ENCODE assay signal across 1 cellular context in the genomic region with DNA sequence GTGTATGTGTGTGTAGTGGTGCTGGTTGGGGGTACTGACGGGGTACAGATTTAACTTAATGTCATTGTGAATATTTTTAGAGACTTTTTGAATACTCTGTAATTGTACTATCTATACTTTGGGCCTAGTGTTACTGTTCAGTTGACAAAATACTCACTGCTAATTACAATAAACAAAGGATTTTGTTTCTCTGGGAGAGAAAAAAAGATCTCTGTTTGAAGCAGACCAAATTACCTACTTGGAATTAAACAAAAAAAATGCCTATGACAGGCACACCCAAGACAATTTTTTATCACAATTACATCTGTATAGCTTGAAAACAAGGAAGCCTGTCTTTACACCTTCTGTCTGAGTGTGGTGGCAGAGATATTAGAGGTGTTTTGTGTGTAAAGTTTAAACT.
TF ChIP-seq lines count a peak whose summit lies in the region.

No MANE protein-coding gene starts in this region.

TF ChIP-seq in GM23338, 12 proteins besides CTCF, POLR2A, EP300 and RAD21 (continued from another document):
- TF ChIP-seq, protein P1, sequence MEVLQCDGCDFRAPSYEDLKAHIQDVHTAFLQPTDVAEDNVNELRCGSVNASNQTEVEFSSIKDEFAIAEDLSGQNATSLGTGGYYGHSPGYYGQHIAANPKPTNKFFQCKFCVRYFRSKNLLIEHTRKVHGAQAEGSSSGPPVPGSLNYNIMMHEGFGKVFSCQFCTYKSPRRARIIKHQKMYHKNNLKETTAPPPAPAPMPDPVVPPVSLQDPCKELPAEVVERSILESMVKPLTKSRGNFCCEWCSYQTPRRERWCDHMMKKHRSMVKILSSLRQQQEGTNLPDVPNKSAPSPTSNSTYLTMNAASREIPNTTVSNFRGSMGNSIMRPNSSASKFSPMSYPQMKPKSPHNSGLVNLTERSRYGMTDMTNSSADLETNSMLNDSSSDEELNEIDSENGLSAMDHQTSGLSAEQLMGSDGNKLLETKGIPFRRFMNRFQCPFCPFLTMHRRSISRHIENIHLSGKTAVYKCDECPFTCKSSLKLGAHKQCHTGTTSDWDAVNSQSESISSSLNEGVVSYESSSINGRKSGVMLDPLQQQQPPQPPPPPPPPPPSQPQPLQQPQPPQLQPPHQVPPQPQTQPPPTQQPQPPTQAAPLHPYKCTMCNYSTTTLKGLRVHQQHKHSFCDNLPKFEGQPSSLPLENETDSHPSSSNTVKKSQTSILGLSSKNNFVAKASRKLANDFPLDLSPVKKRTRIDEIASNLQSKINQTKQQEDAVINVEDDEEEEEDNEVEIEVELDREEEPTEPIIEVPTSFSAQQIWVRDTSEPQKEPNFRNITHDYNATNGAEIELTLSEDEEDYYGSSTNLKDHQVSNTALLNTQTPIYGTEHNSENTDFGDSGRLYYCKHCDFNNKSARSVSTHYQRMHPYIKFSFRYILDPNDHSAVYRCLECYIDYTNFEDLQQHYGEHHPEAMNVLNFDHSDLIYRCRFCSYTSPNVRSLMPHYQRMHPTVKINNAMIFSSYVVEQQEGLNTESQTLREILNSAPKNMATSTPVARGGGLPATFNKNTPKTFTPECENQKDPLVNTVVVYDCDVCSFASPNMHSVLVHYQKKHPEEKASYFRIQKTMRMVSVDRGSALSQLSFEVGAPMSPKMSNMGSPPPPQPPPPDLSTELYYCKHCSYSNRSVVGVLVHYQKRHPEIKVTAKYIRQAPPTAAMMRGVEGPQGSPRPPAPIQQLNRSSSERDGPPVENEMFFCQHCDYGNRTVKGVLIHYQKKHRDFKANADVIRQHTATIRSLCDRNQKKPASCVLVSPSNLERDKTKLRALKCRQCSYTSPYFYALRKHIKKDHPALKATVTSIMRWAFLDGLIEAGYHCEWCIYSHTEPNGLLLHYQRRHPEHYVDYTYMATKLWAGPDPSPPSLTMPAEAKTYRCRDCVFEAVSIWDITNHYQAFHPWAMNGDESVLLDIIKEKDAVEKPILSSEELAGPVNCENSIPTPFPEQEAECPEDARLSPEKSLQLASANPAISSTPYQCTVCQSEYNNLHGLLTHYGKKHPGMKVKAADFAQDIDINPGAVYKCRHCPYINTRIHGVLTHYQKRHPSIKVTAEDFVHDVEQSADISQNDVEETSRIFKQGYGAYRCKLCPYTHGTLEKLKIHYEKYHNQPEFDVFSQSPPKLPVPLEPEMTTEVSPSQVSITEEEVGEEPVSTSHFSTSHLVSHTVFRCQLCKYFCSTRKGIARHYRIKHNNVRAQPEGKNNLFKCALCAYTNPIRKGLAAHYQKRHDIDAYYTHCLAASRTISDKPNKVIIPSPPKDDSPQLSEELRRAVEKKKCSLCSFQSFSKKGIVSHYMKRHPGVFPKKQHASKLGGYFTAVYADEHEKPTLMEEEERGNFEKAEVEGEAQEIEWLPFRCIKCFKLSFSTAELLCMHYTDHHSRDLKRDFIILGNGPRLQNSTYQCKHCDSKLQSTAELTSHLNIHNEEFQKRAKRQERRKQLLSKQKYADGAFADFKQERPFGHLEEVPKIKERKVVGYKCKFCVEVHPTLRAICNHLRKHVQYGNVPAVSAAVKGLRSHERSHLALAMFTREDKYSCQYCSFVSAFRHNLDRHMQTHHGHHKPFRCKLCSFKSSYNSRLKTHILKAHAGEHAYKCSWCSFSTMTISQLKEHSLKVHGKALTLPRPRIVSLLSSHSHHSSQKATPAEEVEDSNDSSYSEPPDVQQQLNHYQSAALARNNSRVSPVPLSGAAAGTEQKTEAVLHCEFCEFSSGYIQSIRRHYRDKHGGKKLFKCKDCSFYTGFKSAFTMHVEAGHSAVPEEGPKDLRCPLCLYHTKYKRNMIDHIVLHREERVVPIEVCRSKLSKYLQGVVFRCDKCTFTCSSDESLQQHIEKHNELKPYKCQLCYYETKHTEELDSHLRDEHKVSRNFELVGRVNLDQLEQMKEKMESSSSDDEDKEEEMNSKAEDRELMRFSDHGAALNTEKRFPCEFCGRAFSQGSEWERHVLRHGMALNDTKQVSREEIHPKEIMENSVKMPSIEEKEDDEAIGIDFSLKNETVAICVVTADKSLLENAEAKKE (CRISPR knock-in tag; IDR thresholded peaks at IDR 0.05) = no peak
- TF ChIP-seq ZNF331 (CRISPR knock-in tag; IDR thresholded peaks at IDR 0.05; ENCODE audit: low read depth) (no peak), STAT1 (IDR thresholded peaks at IDR 0.05; ENCODE audit: unreplicated experiment) (no peak), EZH2 (IDR thresholded peaks at IDR 0.05; ENCODE audit: low read depth, unreplicated experiment) (no peak), CREB1 (CRISPR knock-in tag; IDR thresholded peaks at IDR 0.05; ENCODE audit: low read depth) (no peak), POLR2AphosphoS5 (IDR thresholded peaks at IDR 0.05; ENCODE audit: low read depth) (no peak), ZNF114 (CRISPR knock-in tag; IDR thresholded peaks at IDR 0.05) (no peak), NANOG (IDR thresholded peaks at IDR 0.05; ENCODE audit: borderline replicate concordance) (no peak)
- TF ChIP-seq, protein P2, sequence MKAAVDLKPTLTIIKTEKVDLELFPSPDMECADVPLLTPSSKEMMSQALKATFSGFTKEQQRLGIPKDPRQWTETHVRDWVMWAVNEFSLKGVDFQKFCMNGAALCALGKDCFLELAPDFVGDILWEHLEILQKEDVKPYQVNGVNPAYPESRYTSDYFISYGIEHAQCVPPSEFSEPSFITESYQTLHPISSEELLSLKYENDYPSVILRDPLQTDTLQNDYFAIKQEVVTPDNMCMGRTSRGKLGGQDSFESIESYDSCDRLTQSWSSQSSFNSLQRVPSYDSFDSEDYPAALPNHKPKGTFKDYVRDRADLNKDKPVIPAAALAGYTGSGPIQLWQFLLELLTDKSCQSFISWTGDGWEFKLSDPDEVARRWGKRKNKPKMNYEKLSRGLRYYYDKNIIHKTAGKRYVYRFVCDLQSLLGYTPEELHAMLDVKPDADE (IDR thresholded peaks at IDR 0.05) = no peak
